17 cellular contexts compared by ENCODE assay signal in genomic region chr14:74589291-74589879, GRCh38.
"Had no signal": no experiment of that assay in that cellular context is flagged by ENCODE, and none has a peak within 500 bp of the region (broad histone marks: within the 10 kb centered on the region; RNA-seq: fewer than 3 reads in every experiment).

No MANE protein-coding gene starts in this region.

- DNase-seq: activated CD4-positive, alpha-beta memory T cell treated with anti-CD3 and anti-CD28 coated beads, Interleukin-2, amount 10 ng/mL, durations not matched to agents 7 days and 5 days; activated CD4-positive, alpha-beta T cell treated with anti-CD3 and anti-CD28 coated beads for 4 hours; activated T-cell treated with anti-CD3 and anti-CD28 coated beads, Interleukin-2, amount 50 U/mL, for 24 hours; adrenal gland; central memory CD4-positive, alpha-beta T cell; colonic mucosa; foreskin fibroblast; hypothalamus; lower lobe of right lung; midbrain; ovary; stimulated activated CD4-positive, alpha-beta T cell treated with anti-CD3 and anti-CD28 coated beads, Interleukin-2, amount 100 ng/mL, for 48 hours; stimulated activated naive CD4-positive, alpha-beta T cell; substantia nigra; T-helper 9 cell; upper lobe of left lung had no signal

- H3K36me3 ChIP-seq: adrenal gland, colonic mucosa, lower lobe of right lung, ovary, upper lobe of left lung had no signal

- H3K27me3 ChIP-seq: adrenal gland, colonic mucosa, ovary, upper lobe of left lung had no signal

- ATAC-seq: lower lobe of right lung had no signal

- H3K9me3 ChIP-seq: adrenal gland, colonic mucosa, lower lobe of right lung, ovary, upper lobe of left lung had no signal

- H3K27ac ChIP-seq: adrenal gland, colonic mucosa, lower lobe of right lung, ovary, upper lobe of left lung, VCaP had no signal

- H3K4me1 ChIP-seq: colonic mucosa had no signal

- H3K4me3 ChIP-seq: adrenal gland, colonic mucosa, lower lobe of right lung, ovary, upper lobe of left lung had no signal
